In the genomic region with DNA sequence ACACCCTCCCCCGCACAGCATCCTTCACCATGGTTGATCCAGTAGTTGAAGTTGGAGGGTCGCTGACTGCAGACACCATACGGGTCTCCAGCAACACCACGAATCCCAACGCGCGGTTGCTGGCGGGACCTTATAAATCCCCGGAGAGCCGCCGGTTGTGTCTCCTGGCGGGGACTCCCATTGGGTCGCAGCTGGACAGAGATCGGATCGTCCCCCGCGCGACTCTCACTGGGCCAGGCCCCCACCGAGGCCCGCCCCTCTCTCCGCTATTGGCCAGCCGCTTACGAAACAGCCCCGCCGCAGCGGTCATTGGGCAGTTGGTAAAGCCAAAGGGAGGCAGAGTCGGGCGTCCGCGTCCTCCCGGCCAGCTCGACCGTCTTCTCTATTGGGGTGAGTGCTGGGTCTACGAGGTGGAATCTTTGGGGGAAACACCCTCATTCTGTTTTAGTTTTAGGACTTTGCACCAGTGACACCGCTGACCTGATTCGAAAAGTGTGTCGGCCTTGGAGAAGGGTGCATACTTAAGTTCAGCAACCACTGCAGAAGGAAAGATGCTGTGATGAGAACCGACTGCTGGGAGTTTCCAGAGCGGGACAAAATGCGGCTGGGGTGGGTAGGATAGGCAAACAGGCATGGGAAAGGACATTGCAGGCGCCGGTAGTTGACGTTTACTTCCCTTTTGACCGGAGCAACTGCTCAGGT, we compare ENCODE assay signal across 8 cellular contexts. TPM values are rescaled to one million over a fixed set of nuclear protein-coding genes. Genes with fewer than 3 reads are reported as not detected.
DNase-seq lines count a peak whose midpoint lies in the region; ATAC-seq and TF ChIP-seq lines count a peak whose summit lies in the region.

No MANE protein-coding gene starts in this region.

- H3K4me3 ChIP-seq in breast epithelium (peak overlapping the region; percentile 62 to 89 (median 87)), iPS-11a (ENCODE audit: low read depth, low read length) (peak overlapping the region; percentile 82)

- no peaks in the 10 kb centered on the region for H3K4me1 ChIP-seq in breast epithelium

- TF ChIP-seq POLR2A in breast epithelium (IDR thresholded peaks at IDR 0.05): no peak

- intact Hi-C loops in breast epithelium (cut with DNase I; ENCODE audit: low total_unique reads): no loop called here

- DNase-seq in GF-D8 (lab: John Stamatoyannopoulos, UW) (peak; percentile 5), NCI-H128 (lab: John Stamatoyannopoulos, UW; ENCODE audit: unreplicated experiment) (peak; percentile 83), SW480 (ENCODE audit: low spot score) (peak; percentile 84), breast epithelium (ENCODE audit: low spot score in 2 of 2) (peak; percentile 89 to 92), renal cortical epithelial cell (ENCODE audit: low read depth) (peak; percentile 67)
- no peak for DNase-seq in effector CD4-positive, alpha-beta T cell

- no peaks in the 10 kb centered on the region for H3K9me3 ChIP-seq in breast epithelium

- ATAC-seq in HG02571 (IDR thresholded peaks at IDR 0.05; ENCODE audit: unreplicated experiment): peak; percentile 88

- H3K27me3 ChIP-seq in breast epithelium: no peaks in the 10 kb centered on the region

- peak overlapping the region; percentile 70 to 72 for H3K27ac ChIP-seq in breast epithelium

- no peak for TF ChIP-seq CTCF in breast epithelium (IDR thresholded peaks at IDR 0.05)

- no peaks in the 10 kb centered on the region for H3K36me3 ChIP-seq in breast epithelium

RNA-seq across cellular contexts. Expression of gene RABIF, which starts 27.4 kb away (rescaled TPM):
- 1 to 10 TPM; 4.8 to 6.9 (median 5.6) TPM for total RNA-seq in breast epithelium
- 3.3 and 7.1 TPM in 2 replicates for total RNA-seq in renal cortical epithelial cell

RNA-seq across cellular contexts. Expression of gene PCAT6, which starts 50.8 kb away (rescaled TPM):
- total RNA-seq in breast epithelium (1 to 10 TPM in 1 of 3 donors, not detected in 2; 1.8 TPM), renal cortical epithelial cell (0.40 TPM in 1 of 2 replicates, not detected in the other)

RNA-seq across cellular contexts. Expression of gene KDM5B, which starts 53.4 kb away (rescaled TPM):
- total RNA-seq in breast epithelium (100 to 1,000 TPM in 1 of 3 donors, 10 to 100 TPM in 2; 37.6 to 122 (median 87.5) TPM), renal cortical epithelial cell (76.6 and 183 TPM in 2 replicates)
